Comparison of ENCODE assay signal across 8 cellular contexts in the genomic region with DNA sequence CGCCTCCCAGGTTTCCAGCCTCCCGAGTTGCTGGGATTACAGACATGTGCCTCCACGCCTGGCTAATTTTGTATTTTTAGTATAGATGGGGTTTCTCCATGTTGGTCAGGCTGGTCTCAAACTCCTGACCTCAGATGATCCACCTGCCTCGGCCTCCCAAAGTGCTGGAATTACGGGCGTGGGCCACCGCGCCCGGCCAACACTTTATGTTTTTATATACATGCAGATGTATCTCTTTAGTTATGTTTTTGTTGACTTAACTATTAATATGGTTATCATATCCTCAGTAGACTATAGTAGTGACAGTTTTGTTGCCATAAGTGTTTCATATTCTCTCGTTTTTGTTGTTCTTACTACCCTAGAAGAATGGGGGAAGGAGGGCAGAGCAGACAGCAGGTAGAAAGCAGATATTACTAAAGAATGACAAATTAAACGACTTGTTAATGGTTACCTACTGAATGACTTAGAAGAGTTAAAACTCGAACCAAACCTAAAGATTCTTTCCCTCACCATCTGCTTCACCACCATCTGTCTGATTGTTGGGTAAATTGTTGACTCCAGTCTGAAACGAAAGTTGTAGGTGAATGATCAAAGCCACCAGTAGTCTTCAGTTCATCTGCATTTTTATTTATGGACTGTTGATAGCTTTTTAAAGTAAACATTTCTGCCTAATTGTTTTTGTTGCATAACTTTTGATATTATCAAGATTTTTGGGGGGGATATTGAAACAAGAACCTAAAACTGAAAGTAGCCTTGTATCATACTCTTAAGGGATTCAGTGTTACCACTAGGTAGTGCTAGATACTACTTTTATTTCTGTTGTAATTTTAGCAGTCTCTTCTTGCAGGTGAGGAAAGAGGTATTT.
DNase-seq lines count a peak whose midpoint lies in the region; ATAC-seq and TF ChIP-seq lines count a peak whose summit lies in the region.

No MANE protein-coding gene starts in this region.

- TF ChIP-seq EP300 in suprapubic skin (IDR thresholded peaks at IDR 0.05), result no peak

- no peaks in the 10 kb centered on the region for H3K27me3 ChIP-seq in tibial artery
- no peaks in the 10 kb centered on the region for H3K27me3 ChIP-seq in suprapubic skin

- H3K27ac ChIP-seq in C4-2B, result no peak overlapping the region
- no peak overlapping the region for H3K27ac ChIP-seq in tibial artery
- H3K27ac ChIP-seq in suprapubic skin, result no peak overlapping the region

- H3K4me1 Mint-ChIP-seq in activated CD8-positive, alpha-beta T cell treated with anti-CD3 and anti-CD28 coated beads for 36 hours (ENCODE audit: low read depth), result peaks cover 20% of the 10 kb centered on the region

- ATAC-seq in GM18858 (IDR thresholded peaks at IDR 0.05; ENCODE audit: unreplicated experiment), result peak; percentile 46
- ATAC-seq in activated CD8-positive, alpha-beta T cell treated with anti-CD3 and anti-CD28 coated beads for 36 hours, result peak; percentile 77

- CTCF ChIA-PET in activated CD8-positive, alpha-beta T cell treated with anti-CD3 and anti-CD28 coated beads for 36 hours (lab: Charles Lee), result interaction anchor here (0.7 to 4.5 kb wide), 12 partner anchors 12 to 380 kb away, joined by 3 to 17 read pairs (median 3); no protein-coding TSS in a partner anchor

- H3K9me3 Mint-ChIP-seq in activated CD8-positive, alpha-beta T cell treated with anti-CD3 and anti-CD28 coated beads for 36 hours, result no peaks in the 10 kb centered on the region

- peak; percentile 84 for TF ChIP-seq CTCF in C4-2B (conservative IDR thresholded peaks at IDR 0.05)
- peak; percentile 59 for TF ChIP-seq CTCF in activated CD8-positive, alpha-beta T cell treated with anti-CD3 and anti-CD28 coated beads for 36 hours (IDR thresholded peaks at IDR 0.05)
- TF ChIP-seq CTCF in tibial artery (IDR thresholded peaks at IDR 0.05), result peak; percentile 51 to 53
- TF ChIP-seq CTCF in suprapubic skin (IDR thresholded peaks at IDR 0.05), result peak in 1 of 2 donors; percentile 25

- intact Hi-C loops in activated CD8-positive, alpha-beta T cell treated with anti-CD3 and anti-CD28 coated beads for 36 hours (cut with micrococcal nuclease), result no loop called here
- intact Hi-C loops in tibial artery (cut with DNase I; ENCODE audit: low total_unique reads), result loop anchor here (2.0 to 10.0 kb wide), 2 partner anchors 71 to 299 kb away; a partner anchor contains a TSS

- TF ChIP-seq POLR2A in suprapubic skin (IDR thresholded peaks at IDR 0.05), result no peak

- peaks cover 35% of the 10 kb centered on the region for H3K36me3 Mint-ChIP-seq in activated CD8-positive, alpha-beta T cell treated with anti-CD3 and anti-CD28 coated beads for 36 hours (ENCODE audit: low read depth)

- WGBS in suprapubic skin, result 88% methylated on average over 13 of the region's 13 CpGs

- no peaks in the 10 kb centered on the region for H3K4me1 ChIP-seq in tibial artery
- H3K4me1 ChIP-seq in suprapubic skin, result no peaks in the 10 kb centered on the region

- H3K9me3 ChIP-seq in tibial artery (no peaks in the 10 kb centered on the region), suprapubic skin (no peaks in the 10 kb centered on the region)

- peak overlapping the region; percentile 89 for H3K27ac Mint-ChIP-seq in activated CD8-positive, alpha-beta T cell treated with anti-CD3 and anti-CD28 coated beads for 36 hours

- H3K36me3 ChIP-seq in tibial artery (peaks cover 27 to 68% (median 48%) of the 10 kb centered on the region in 3 donors), suprapubic skin (peaks cover 54% of the 10 kb centered on the region)

- peak overlapping the region; percentile 21 for H3K4me3 Mint-ChIP-seq in activated CD8-positive, alpha-beta T cell treated with anti-CD3 and anti-CD28 coated beads for 36 hours

- POLR2A ChIA-PET in activated CD8-positive, alpha-beta T cell treated with anti-CD3 and anti-CD28 coated beads for 36 hours (lab: Charles Lee), result no interaction called here

- DNase-seq in M059J (ENCODE audit: low read depth), result peak; percentile 49
- DNase-seq in activated CD8-positive, alpha-beta T cell treated with anti-CD3 and anti-CD28 coated beads for 36 hours, result no peak
- peak; percentile 14 for DNase-seq in hepatic stellate cell (ENCODE audit: low spot score)
- no peak for DNase-seq in tibial artery
- no peak for DNase-seq in suprapubic skin (ENCODE audit: low spot score in 2 of 2)
- no peak for DNase-seq in cortex of kidney (lab: John Stamatoyannopoulos, UW)

- no peak overlapping the region for H3K4me3 ChIP-seq in tibial artery
- no peak overlapping the region for H3K4me3 ChIP-seq in suprapubic skin

- H3K27me3 Mint-ChIP-seq in activated CD8-positive, alpha-beta T cell treated with anti-CD3 and anti-CD28 coated beads for 36 hours, result no peaks in the 10 kb centered on the region

Comparison
In these comparisons a context has a peak if more than half of its experiments do, and no peak if none do; other contexts are left out.
1. DNase-seq: peak in M059J (single experiment) and hepatic stellate cell (single experiment); none in activated CD8-positive, alpha-beta T cell treated with anti-CD3 and anti-CD28 coated beads for 36 hours (single experiment), tibial artery (0 of 2), suprapubic skin (0 of 2) and cortex of kidney (single experiment).